In genomic region chr10:15589109-15589508, GRCh38 we compare ENCODE assay signal across 23 cellular contexts.
"Had no signal": no experiment of that assay in that cellular context is flagged by ENCODE, and none has a peak within 500 bp of the region (broad histone marks: within the 10 kb centered on the region; RNA-seq: fewer than 3 reads in every experiment).

No MANE protein-coding gene starts in this region.

- FAIRE-seq: frontal cortex, islet of Langerhans, TTC549 had no signal

- H3K4me3 ChIP-seq: cardiac muscle cell, neural progenitor cell, spleen, testis had no signal

- DNase-seq: activated CD4-positive, alpha-beta T cell treated with anti-CD3 and anti-CD28 coated beads for 36 hours; activated CD4-positive, alpha-beta T cell treated with anti-CD3 and anti-CD28 coated beads, Interleukin-2, amount 50 U/mL, for 4 hours; activated CD8-positive, alpha-beta memory T cell treated with anti-CD3 and anti-CD28 coated beads, Interleukin-2, amount 50 U/mL, for 48 hours; activated naive CD4-positive, alpha-beta T cell; activated T-cell treated with anti-CD3 and anti-CD28 coated beads, Interleukin-2, amount 50 U/mL, for 4 hours; amygdala; cortex of kidney; erythroblast; glutamatergic neuron; hypothalamus; left cardiac atrium; naive B cell; retina; spleen; stimulated activated CD4-positive, alpha-beta T cell treated with anti-CD3 and anti-CD28 coated beads, Interleukin-4, amount 100 ng/mL, for 1 hour; stimulated activated naive CD4-positive, alpha-beta T cell; T-helper 1 cell; testis had no signal

- H3K27ac ChIP-seq: cardiac muscle cell, neural progenitor cell, testis had no signal

- H3K36me3 ChIP-seq: cardiac muscle cell, neural progenitor cell, spleen had no signal

- H3K4me1 ChIP-seq: neural progenitor cell, testis had no signal

- H3K4me2 ChIP-seq: neural progenitor cell had no signal

- H3K27me3 ChIP-seq: cardiac muscle cell, neural progenitor cell, spleen, testis had no signal

- H3K9ac ChIP-seq: neural progenitor cell had no signal

- ATAC-seq: activated CD4-positive, alpha-beta T cell treated with anti-CD3 and anti-CD28 coated beads for 36 hours; activated T-cell treated with anti-CD3 and anti-CD28 coated beads, Interleukin-2, amount 50 U/mL, for 4 hours had no signal

- H2AFZ ChIP-seq: neural progenitor cell had no signal

- H3K9me3 ChIP-seq: testis had no signal
